ENCODE assay signal across 2 cellular contexts in genomic region chr5:53982319-53982718, GRCh38.
DNase-seq lines count a peak whose midpoint lies in the region; ATAC-seq, FAIRE-seq and TF ChIP-seq lines count a peak whose summit lies in the region.
"Not testable (repeated sequence)": the region's sequence is repeated elsewhere in the genome, so short reads cannot be mapped to it uniquely, and the experiment has no call there.

No MANE protein-coding gene starts in this region.

- H4K20me1 ChIP-seq in K562 (replicated peaks; ENCODE audit: control insufficient read depth, insufficient read depth, low read length), result not testable (repeated sequence)

- not testable (repeated sequence) for H3K4me2 ChIP-seq in K562 (ENCODE audit: insufficient read depth, low read length)

- POLR2A ChIA-PET in HEK293 (lab: Yijun Ruan, JAX); K562 (lab: Yijun Ruan, JAX): not testable (repeated sequence)

- not testable (repeated sequence) for DNase-seq in K562 (ENCODE audit: extremely low read depth in 1 of 4, low spot score in 3 of 4)

- H3K4me1 ChIP-seq in HEK293 (ENCODE audit: control insufficient read depth, insufficient read depth, low read length); K562 (replicated peaks in 1 of 2; ENCODE audit: control insufficient read depth in 2 of 2, insufficient read depth in 2 of 2, low read length in 2 of 2): not testable (repeated sequence)

- BruUV-seq in K562 (replicated peaks; lab: Mats Ljungman, UMichigan), result not testable (repeated sequence)

- intact Hi-C loops in K562 (cut with micrococcal nuclease), result not testable (repeated sequence)

- TF ChIP-seq CTCF in HEK293 (tag by site-specific recombination; IDR thresholded peaks at IDR 0.05); K562 (IDR thresholded peaks at IDR 0.05 in 2 of 3, conservative IDR thresholded peaks at IDR 0.05 in 1 of 3; ENCODE audit: insufficient read depth in 2 of 3, low read depth in 1 of 3, low read length in 3 of 3): not testable (repeated sequence)

- in situ Hi-C loops in K562 (cut with MboI), result not testable (repeated sequence)

- not testable (repeated sequence) for TF ChIP-seq POLR2A in K562 (conservative IDR thresholded peaks at IDR 0.05)

- 80% methylated on average over 2 of the region's 2 CpGs for WGBS in K562 (ENCODE audit: insufficient coverage, low coverage, missing lambda C conversion rate)

- not testable (repeated sequence) for H3K79me2 ChIP-seq in K562 (ENCODE audit: control insufficient read depth, insufficient read depth, low read length)

- H3K27ac ChIP-seq in HEK293 (ENCODE audit: extremely low read depth, low read depth, low read length); K562 (ENCODE audit: extremely low read depth, low read depth, low read length): not testable (repeated sequence)

- TF ChIP-seq EP300 in K562 (IDR thresholded peaks at IDR 0.05; ENCODE audit: low read length), result not testable (repeated sequence)

- not testable (repeated sequence) for FAIRE-seq in K562 (lab: Jason Lieb, UNC)

- not testable (repeated sequence) for H3K9ac ChIP-seq in K562 (ENCODE audit: insufficient read depth in 1 of 2, low read depth in 2 of 2, low read length in 2 of 2)

- CTCF ChIA-PET in HEK293 (lab: Yijun Ruan, JAX); K562 (lab: Yijun Ruan, JAX; ENCODE audit: low intra/inter-chr PET ratio): not testable (repeated sequence)

- not testable (repeated sequence) for H3K27me3 ChIP-seq in K562 (ENCODE audit: control insufficient read depth in 2 of 2, insufficient read depth in 2 of 2, low read length in 2 of 2)

- H3K9me3 ChIP-seq in HEK293 (ENCODE audit: control insufficient read depth, insufficient read depth, low read depth, low read length); K562 (replicated peaks; ENCODE audit: control insufficient read depth, insufficient read depth, low read depth, low read length): not testable (repeated sequence)

- not testable (repeated sequence) for ATAC-seq in K562

- not testable (repeated sequence) for H2AFZ ChIP-seq in K562 (ENCODE audit: low read depth, low read length)

- H3K36me3 ChIP-seq in HEK293 (ENCODE audit: control insufficient read depth in 2 of 2, insufficient read depth in 1 of 2, low read length in 2 of 2); K562 (ENCODE audit: control insufficient read depth, insufficient read depth, low read length): not testable (repeated sequence)

- not testable (repeated sequence) for TF ChIP-seq RAD21 in K562 (CRISPR knock-in tag; conservative IDR thresholded peaks at IDR 0.05 in 1 of 2, IDR thresholded peaks at IDR 0.05 in 1 of 2)

- not testable (repeated sequence) for H3K4me3 ChIP-seq in HEK293 (ENCODE audit: low read depth, low read length); K562

- not testable (repeated sequence) for H3K9me1 ChIP-seq in K562 (ENCODE audit: control insufficient read depth, insufficient read depth, low read length)

TF ChIP-seq in HEK293, 187 proteins besides CTCF, POLR2A, EP300 and RAD21:
- peak; percentile 72; the same call in 1 of the 2 replicates for TF ChIP-seq ZNF146 (tag by site-specific recombination; IDR thresholded peaks at IDR 0.05)
- TF ChIP-seq ZNF280D (tag by site-specific recombination; IDR thresholded peaks at IDR 0.05), result 0 out of 2 replicates have a peak, but pooled peaks have one; percentile 43
TF ChIP-seq in HEK293: peak in this region for 2; not testable (repeated sequence) for 185.

TF ChIP-seq in K562, 482 proteins besides CTCF, POLR2A, EP300 and RAD21:
- peak; percentile 90 for TF ChIP-seq ZNF146 (CRISPR knock-in tag; IDR thresholded peaks at IDR 0.05; ENCODE audit: unreplicated experiment)
